ENCODE assay signal across 8 cellular contexts in the genomic region with DNA sequence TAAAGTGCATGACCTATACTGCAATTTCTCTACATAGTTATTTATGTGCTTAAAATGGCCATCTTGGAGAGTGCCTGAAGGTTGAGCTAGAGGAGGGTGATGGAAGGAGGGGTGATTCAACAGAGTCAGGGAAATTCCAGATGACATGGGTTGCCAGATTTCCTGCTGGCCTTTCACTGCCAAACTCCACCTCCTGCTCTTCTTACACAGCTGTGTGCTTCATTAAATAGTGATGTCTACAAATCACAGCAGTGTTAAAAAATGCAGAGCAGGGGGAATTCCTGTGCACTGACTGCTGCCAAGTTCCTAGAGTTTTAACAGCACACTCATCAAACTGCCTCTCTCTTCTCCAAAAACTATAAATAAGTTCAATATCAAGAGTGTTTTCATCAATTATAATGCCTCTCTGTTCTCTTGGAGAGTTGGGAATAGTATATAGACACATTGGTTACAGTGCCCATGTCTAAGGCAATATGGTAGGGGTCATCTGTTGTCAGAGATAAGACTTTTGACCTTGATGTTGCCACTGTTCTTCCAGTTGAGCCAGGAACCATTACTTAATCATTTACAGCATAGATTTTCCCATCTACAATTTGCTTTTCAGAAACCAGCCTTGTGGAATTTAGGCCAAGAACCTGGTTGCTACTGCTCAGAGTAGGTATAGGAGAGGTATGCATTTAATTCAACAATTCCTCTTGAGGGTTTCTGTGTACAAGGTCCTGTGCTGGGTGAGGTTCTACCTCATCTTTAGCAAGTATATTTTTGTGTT.
DNase-seq lines count a peak whose midpoint lies in the region; ATAC-seq and TF ChIP-seq lines count a peak whose summit lies in the region.

No MANE protein-coding gene starts in this region.

- H3K9me3 ChIP-seq in adrenal gland (replicated peaks in 1 of 3) (no peaks in the 10 kb centered on the region), lower lobe of right lung (no peaks in the 10 kb centered on the region)

- H3K4me3 ChIP-seq in GM06990 (replicated peaks; ENCODE audit: low read depth, low read length) (no peak overlapping the region), adrenal gland (no peak overlapping the region), lower lobe of right lung (no peak overlapping the region)

- H3K27ac ChIP-seq in adrenal gland (no peak overlapping the region), lower lobe of right lung (no peak overlapping the region)

- in situ Hi-C loops in KBM-7 (cut with MboI; ENCODE audit: low pct_unique_long_range_greater_than_20kb, low sequenced_read_pairs) = no loop called here

- TF ChIP-seq POLR2A in adrenal gland (IDR thresholded peaks at IDR 0.05) = no peak

- no peaks in the 10 kb centered on the region for H3K36me3 ChIP-seq in GM06990 (ENCODE audit: control insufficient read depth, insufficient read depth, low read length)
- H3K36me3 ChIP-seq in adrenal gland (replicated peaks in 1 of 2) = no peaks in the 10 kb centered on the region
- no peaks in the 10 kb centered on the region for H3K36me3 ChIP-seq in lower lobe of right lung

- DNase-seq in GM06990 (ENCODE audit: extremely low read depth, insufficient read length) (peak; percentile 57), adrenal gland (peak; percentile 20 to 74 (median 43)), lower lobe of right lung (no peak), KBM-7 (no peak), NCI-H2029 (lab: John Stamatoyannopoulos, UW) (no peak)
- DNase-seq in activated T-helper 1 cell treated with anti-CD3 and anti-CD28 coated beads, Interleukin-12 subunit alpha, Interleukin-12 subunit beta, Interleukin-2, Interleukin-4 antibody, amounts not matched to agents 30 ng/mL and 10 ng/mL and 1 ng/mL, durations not matched to agents 14 hours and 24 hours and 36 hours (ENCODE audit: low spot score) = no peak

- H3K36me3 Mint-ChIP-seq in activated T-helper 1 cell treated with anti-CD3 and anti-CD28 coated beads, Interleukin-12 subunit alpha, Interleukin-12 subunit beta, Interleukin-2, Interleukin-4 antibody, amounts not matched to agents 30 ng/mL and 10 ng/mL and 1 ng/mL, durations not matched to agents 14 hours and 24 hours and 36 hours (ENCODE audit: low read depth) = no peaks in the 10 kb centered on the region

- intact Hi-C loops in adrenal gland (cut with DNase I) (no loop called here), lower lobe of right lung (cut with DNase I) (no loop called here)
- intact Hi-C loops in activated T-helper 1 cell treated with anti-CD3 and anti-CD28 coated beads, Interleukin-12 subunit alpha, Interleukin-12 subunit beta, Interleukin-2, Interleukin-4 antibody, amounts not matched to agents 30 ng/mL and 10 ng/mL and 1 ng/mL, durations not matched to agents 14 hours and 24 hours and 36 hours (cut with micrococcal nuclease) = no loop called here

- H3K4me1 ChIP-seq in adrenal gland (replicated peaks in 1 of 2) = peaks cover 0 to 6% of the 10 kb centered on the region in 2 donors
- H3K4me1 ChIP-seq in lower lobe of right lung = peaks cover 9% of the 10 kb centered on the region

- H3K4me1 Mint-ChIP-seq in activated T-helper 1 cell treated with anti-CD3 and anti-CD28 coated beads, Interleukin-12 subunit alpha, Interleukin-12 subunit beta, Interleukin-2, Interleukin-4 antibody, amounts not matched to agents 30 ng/mL and 10 ng/mL and 1 ng/mL, durations not matched to agents 14 hours and 24 hours and 36 hours (ENCODE audit: low read depth) = peaks cover 29% of the 10 kb centered on the region

- no peak overlapping the region for H3K27ac Mint-ChIP-seq in activated T-helper 1 cell treated with anti-CD3 and anti-CD28 coated beads, Interleukin-12 subunit alpha, Interleukin-12 subunit beta, Interleukin-2, Interleukin-4 antibody, amounts not matched to agents 30 ng/mL and 10 ng/mL and 1 ng/mL, durations not matched to agents 14 hours and 24 hours and 36 hours

- H3K27me3 ChIP-seq in GM06990 (replicated peaks; ENCODE audit: control insufficient read depth, insufficient read depth, low read length) = no peaks in the 10 kb centered on the region
- H3K27me3 ChIP-seq in adrenal gland = no peaks in the 10 kb centered on the region
- H3K27me3 ChIP-seq in lower lobe of right lung (ENCODE audit: low read depth) = no peaks in the 10 kb centered on the region

- TF ChIP-seq CTCF in GM06990 (IDR thresholded peaks at IDR 0.05; ENCODE audit: insufficient read depth, low read length, poor library complexity, severe bottlenecking) (no peak), adrenal gland (IDR thresholded peaks at IDR 0.05) (no peak), lower lobe of right lung (IDR thresholded peaks at IDR 0.05) (no peak)

- peaks cover 7% of the 10 kb centered on the region for H3K9me3 Mint-ChIP-seq in activated T-helper 1 cell treated with anti-CD3 and anti-CD28 coated beads, Interleukin-12 subunit alpha, Interleukin-12 subunit beta, Interleukin-2, Interleukin-4 antibody, amounts not matched to agents 30 ng/mL and 10 ng/mL and 1 ng/mL, durations not matched to agents 14 hours and 24 hours and 36 hours

- H3K4me3 Mint-ChIP-seq in activated T-helper 1 cell treated with anti-CD3 and anti-CD28 coated beads, Interleukin-12 subunit alpha, Interleukin-12 subunit beta, Interleukin-2, Interleukin-4 antibody, amounts not matched to agents 30 ng/mL and 10 ng/mL and 1 ng/mL, durations not matched to agents 14 hours and 24 hours and 36 hours = no peak overlapping the region

- H3K27me3 Mint-ChIP-seq in activated T-helper 1 cell treated with anti-CD3 and anti-CD28 coated beads, Interleukin-12 subunit alpha, Interleukin-12 subunit beta, Interleukin-2, Interleukin-4 antibody, amounts not matched to agents 30 ng/mL and 10 ng/mL and 1 ng/mL, durations not matched to agents 14 hours and 24 hours and 36 hours (ENCODE audit: insufficient read depth) = peaks cover 2% of the 10 kb centered on the region

- ATAC-seq in HG02870 (IDR thresholded peaks at IDR 0.05; ENCODE audit: unreplicated experiment) (peak; percentile 56), lower lobe of right lung (peak; percentile 75 to 88), GM19455 (IDR thresholded peaks at IDR 0.05; ENCODE audit: unreplicated experiment) (no peak)

Comparison
In these comparisons a context has a peak if more than half of its experiments do, and no peak if none do; other contexts are left out.
1. DNase-seq: peak in GM06990 (single experiment) and adrenal gland (7 of 7); none in lower lobe of right lung (single experiment), KBM-7 (single experiment), activated T-helper 1 cell treated with anti-CD3 and anti-CD28 coated beads, Interleukin-12 subunit alpha, Interleukin-12 subunit beta, Interleukin-2, Interleukin-4 antibody, amounts not matched to agents 30 ng/mL and 10 ng/mL and 1 ng/mL, durations not matched to agents 14 hours and 24 hours and 36 hours (single experiment) and NCI-H2029 (single experiment).